24 cellular contexts compared by ENCODE assay signal in the genomic region with DNA sequence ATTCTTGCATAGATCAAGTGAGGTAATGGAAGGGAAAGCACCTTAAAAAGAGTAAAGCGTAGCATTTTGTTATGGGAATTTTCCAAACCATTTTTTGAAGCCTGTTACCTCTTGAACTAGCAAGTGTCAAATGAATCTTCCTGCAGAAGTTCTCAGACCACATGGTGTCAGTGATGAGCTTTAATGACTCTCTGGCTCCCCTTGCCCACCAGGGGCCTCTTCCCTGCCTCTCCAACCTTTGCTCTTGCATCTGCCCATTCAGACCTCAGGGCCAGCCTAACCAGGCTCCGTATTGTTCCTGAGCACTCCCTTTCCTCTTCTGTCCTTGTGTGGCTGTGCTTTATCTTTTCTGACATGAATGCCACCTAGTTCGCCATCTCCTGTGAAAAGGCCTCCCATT.
A peak's percentile ranks its signal among the peaks of the same experiment; 100 is the strongest.
DNase-seq lines count a peak whose midpoint lies in the region; ATAC-seq and TF ChIP-seq lines count a peak whose summit lies in the region.
"Had no signal": no experiment of that assay in that cellular context is flagged by ENCODE, and none has a peak within 500 bp of the region (broad histone marks: within the 10 kb centered on the region; RNA-seq: fewer than 3 reads in every experiment).

No MANE protein-coding gene starts in this region.

- no peaks in the 10 kb centered on the region for H3K4me1 ChIP-seq in NT2/D1 (ENCODE audit: insufficient read depth, insufficient read length)

- H3K36me3 Mint-ChIP-seq in endothelial cell (ENCODE audit: low read depth, unreplicated experiment): peaks cover 17% of the 10 kb centered on the region
- peaks cover 40% of the 10 kb centered on the region for H3K36me3 Mint-ChIP-seq in stimulated activated memory B cell treated with anti-CD40 and anti-IgM and Interleukin-4, amounts not matched to agents 10 μg/mL and 1 μg/mL and 100 μg/mL, for 72 hours
- H3K36me3 Mint-ChIP-seq: immature natural killer cell had no signal

- H3K9me3 ChIP-seq in NT2/D1 (ENCODE audit: insufficient read depth, low read length): no peaks in the 10 kb centered on the region
- H3K9me3 ChIP-seq: heart left ventricle, psoas muscle had no signal

- H3K4me1 Mint-ChIP-seq in stimulated activated naive CD8-positive, alpha-beta T cell treated with anti-CD3 and anti-CD28 coated beads, Interleukin-15, amount 100 ng/mL, for 72 hours: peaks cover 19% of the 10 kb centered on the region
- peaks cover 61% of the 10 kb centered on the region for H3K4me1 Mint-ChIP-seq in endothelial cell (ENCODE audit: unreplicated experiment)
- no peaks in the 10 kb centered on the region for H3K4me1 Mint-ChIP-seq in stimulated activated memory B cell treated with anti-CD40 and anti-IgM and Interleukin-4, amounts not matched to agents 10 μg/mL and 1 μg/mL and 100 μg/mL, for 72 hours

- H3K27ac Mint-ChIP-seq in stimulated activated naive CD8-positive, alpha-beta T cell treated with anti-CD3 and anti-CD28 coated beads, Interleukin-15, amount 100 ng/mL, for 72 hours: no peak overlapping the region
- no peak overlapping the region for H3K27ac Mint-ChIP-seq in endothelial cell (ENCODE audit: unreplicated experiment)
- H3K27ac Mint-ChIP-seq in stimulated activated memory B cell treated with anti-CD40 and anti-IgM and Interleukin-4, amounts not matched to agents 10 μg/mL and 1 μg/mL and 100 μg/mL, for 72 hours: no peak overlapping the region
- H3K27ac Mint-ChIP-seq: activated CD4-positive, alpha-beta T cell treated with anti-CD3 and anti-CD28 coated beads for 36 hours; memory B cell had no signal

- no peaks in the 10 kb centered on the region for H3K36me3 ChIP-seq in NT2/D1 (ENCODE audit: insufficient read depth, insufficient read length, low read length)
- H3K36me3 ChIP-seq: brain microvascular endothelial cell, heart left ventricle had no signal

- ATAC-seq in stimulated activated naive CD8-positive, alpha-beta T cell treated with anti-CD3 and anti-CD28 coated beads, Interleukin-15, Interleukin-2, amounts not matched to agents 100 U/mL and 50 U/mL, for 24 hours: peak; percentile 9
- no peak for ATAC-seq in stimulated activated naive CD8-positive, alpha-beta T cell treated with anti-CD3 and anti-CD28 coated beads, Interleukin-15, amount 100 ng/mL, for 72 hours
- no peak for ATAC-seq in HG03354 (IDR thresholded peaks at IDR 0.05; ENCODE audit: poor library complexity, severe bottlenecking, unreplicated experiment)
- no peak for ATAC-seq in stimulated activated memory B cell treated with anti-CD40 and anti-IgM and Interleukin-4, amounts not matched to agents 10 μg/mL and 1 μg/mL and 100 μg/mL, for 72 hours
- ATAC-seq: activated T-cell treated with anti-CD3 and anti-CD28 coated beads, Interleukin-2, amount 50 U/mL, for 4 hours; heart left ventricle; psoas muscle had no signal

- no peak overlapping the region for H3K9ac ChIP-seq in NT2/D1 (ENCODE audit: insufficient read length, low read depth)
- H3K9ac ChIP-seq: BLaER1, KMS-11 had no signal

- peak; percentile 14 for TF ChIP-seq CTCF in endothelial cell (IDR thresholded peaks at IDR 0.05; ENCODE audit: unreplicated experiment)

- H3K27me3 Mint-ChIP-seq in stimulated activated naive CD8-positive, alpha-beta T cell treated with anti-CD3 and anti-CD28 coated beads, Interleukin-15, amount 100 ng/mL, for 72 hours: no peaks in the 10 kb centered on the region
- peaks cover 3% of the 10 kb centered on the region for H3K27me3 Mint-ChIP-seq in endothelial cell (ENCODE audit: unreplicated experiment)
- H3K27me3 Mint-ChIP-seq in stimulated activated memory B cell treated with anti-CD40 and anti-IgM and Interleukin-4, amounts not matched to agents 10 μg/mL and 1 μg/mL and 100 μg/mL, for 72 hours: no peaks in the 10 kb centered on the region
- H3K27me3 Mint-ChIP-seq: activated CD4-positive, alpha-beta T cell treated with anti-CD3 and anti-CD28 coated beads for 36 hours; memory B cell had no signal

- H3K9me3 Mint-ChIP-seq in stimulated activated naive CD8-positive, alpha-beta T cell treated with anti-CD3 and anti-CD28 coated beads, Interleukin-15, amount 100 ng/mL, for 72 hours: peaks cover 0 to 5% of the 10 kb centered on the region in 2 donors
- H3K9me3 Mint-ChIP-seq in endothelial cell (ENCODE audit: unreplicated experiment): no peaks in the 10 kb centered on the region
- H3K9me3 Mint-ChIP-seq in stimulated activated memory B cell treated with anti-CD40 and anti-IgM and Interleukin-4, amounts not matched to agents 10 μg/mL and 1 μg/mL and 100 μg/mL, for 72 hours: peaks cover 4% of the 10 kb centered on the region
- H3K9me3 Mint-ChIP-seq: immature natural killer cell had no signal

- no peak overlapping the region for H3K4me3 Mint-ChIP-seq in stimulated activated naive CD8-positive, alpha-beta T cell treated with anti-CD3 and anti-CD28 coated beads, Interleukin-15, amount 100 ng/mL, for 72 hours
- no peak overlapping the region for H3K4me3 Mint-ChIP-seq in endothelial cell (ENCODE audit: unreplicated experiment)
- no peak overlapping the region for H3K4me3 Mint-ChIP-seq in stimulated activated memory B cell treated with anti-CD40 and anti-IgM and Interleukin-4, amounts not matched to agents 10 μg/mL and 1 μg/mL and 100 μg/mL, for 72 hours
- H3K4me3 Mint-ChIP-seq: activated CD4-positive, alpha-beta T cell treated with anti-CD3 and anti-CD28 coated beads for 36 hours; activated T-cell treated with anti-CD3 and anti-CD28 coated beads, Interleukin-2, amount 50 U/mL, for 4 hours; immature natural killer cell; memory B cell had no signal

- H3K27me3 ChIP-seq in NT2/D1 (ENCODE audit: insufficient read depth, insufficient read length): no peaks in the 10 kb centered on the region
- H3K27me3 ChIP-seq: BLaER1, brain microvascular endothelial cell, heart left ventricle had no signal

- DNase-seq in stimulated activated naive CD8-positive, alpha-beta T cell treated with anti-CD3 and anti-CD28 coated beads, Interleukin-15, Interleukin-2, amounts not matched to agents 100 U/mL and 50 U/mL, for 24 hours: no peak
- DNase-seq in stimulated activated naive CD8-positive, alpha-beta T cell treated with anti-CD3 and anti-CD28 coated beads, Interleukin-15, amount 100 ng/mL, for 72 hours: no peak
- peak; percentile 3 for DNase-seq in NT2/D1 (ENCODE audit: low read depth, low spot score)
- DNase-seq in endothelial cell (ENCODE audit: low spot score): no peak
- no peak for DNase-seq in HK-2 (ENCODE audit: unreplicated experiment)
- no peak for DNase-seq in NOMO-1 treated with DMSO at 0.1 percent for 48 hours (lab: John Stamatoyannopoulos, UW; ENCODE audit: unreplicated experiment)
- DNase-seq: activated CD4-positive, alpha-beta T cell treated with anti-CD3 and anti-CD28 coated beads for 36 hours; activated T-cell treated with anti-CD3 and anti-CD28 coated beads, Interleukin-2, amount 50 U/mL, for 4 hours; brain microvascular endothelial cell; COR-L47; effector CD4-positive, alpha-beta T cell; erythroblast; heart left ventricle; immature natural killer cell; NCI-H1694; nucleus accumbens; psoas muscle; SHP77 treated with DMSO at 0.1 percent for 48 hours; stimulated activated CD4-positive, alpha-beta T cell treated with anti-CD3 and anti-CD28 coated beads, Interleukin-1b, Interleukin-23, amount 100 ng/mL, for 48 hours had no signal

- H3K4me3 ChIP-seq in NT2/D1 (ENCODE audit: insufficient read length, low read depth): no peak overlapping the region
- H3K4me3 ChIP-seq: BLaER1, heart left ventricle, psoas muscle had no signal
